13 cellular contexts compared by ENCODE assay signal in genomic region chr7:112497481-112497880, GRCh38. TPM values are rescaled to one million over a fixed set of nuclear protein-coding genes. Genes with fewer than 3 reads are reported as not detected.
DNase-seq lines count a peak whose midpoint lies in the region; ATAC-seq lines count a peak whose summit lies in the region.
"Had no signal": no experiment of that assay in that cellular context is flagged by ENCODE, and none has a peak within 500 bp of the region (broad histone marks: within the 10 kb centered on the region; RNA-seq: fewer than 3 reads in every experiment).

No MANE protein-coding gene starts in this region.

- H4K8ac ChIP-seq in neuronal stem cell (ENCODE audit: low read depth, low read length): no peak overlapping the region

- H3K4me3 ChIP-seq in neuronal stem cell (ENCODE audit: low read length in 2 of 2): no peak overlapping the region
- H3K4me3 ChIP-seq: BLaER1 treated with 17β-estradiol and CSF1 and Interleukin-3, amounts not matched to agents 10 nM and 100 nM; GM23248 had no signal

- H4K91ac ChIP-seq in neuronal stem cell (ENCODE audit: low read depth, low read length, poor library complexity): no peak overlapping the region

- DNase-seq in neuronal stem cell (ENCODE audit: low spot score) (no peak), NCI-H1417 (lab: John Stamatoyannopoulos, UW) (no peak), NCI-H2029 (lab: John Stamatoyannopoulos, UW) (no peak), SW480 (ENCODE audit: low spot score) (no peak)
- DNase-seq: GDM1, GM23248, NCI-H1417 treated with DMSO at 0.1 percent for 48 hours, SHP77 treated with DMSO at 0.1 percent for 48 hours had no signal

- H3K4ac ChIP-seq in neuronal stem cell (ENCODE audit: low read length): no peak overlapping the region

- H3K9ac ChIP-seq in neuronal stem cell (ENCODE audit: low read depth, low read length, poor library complexity): no peak overlapping the region
- H3K9ac ChIP-seq: BLaER1 treated with 17β-estradiol and CSF1 and Interleukin-3, amounts not matched to agents 10 nM and 100 nM; GM23248 had no signal

- H3K18ac ChIP-seq in neuronal stem cell (ENCODE audit: low read length): no peak overlapping the region

- H3K79me1 ChIP-seq in neuronal stem cell (ENCODE audit: low read depth, low read length): no peaks in the 10 kb centered on the region

- H3K4me2 ChIP-seq in neuronal stem cell (ENCODE audit: insufficient read depth, low read length, poor library complexity, severe bottlenecking): no peak overlapping the region

- H3K14ac ChIP-seq in neuronal stem cell (ENCODE audit: low read length): no peak overlapping the region

- ATAC-seq in GM19324 (IDR thresholded peaks at IDR 0.05; ENCODE audit: low FRiP score, unreplicated experiment) (peak; percentile 72), GM21825 (IDR thresholded peaks at IDR 0.05; ENCODE audit: unreplicated experiment) (peak; percentile 83), HG03432 (IDR thresholded peaks at IDR 0.05; ENCODE audit: unreplicated experiment) (peak; percentile 83)

- no peak overlapping the region for H3K23ac ChIP-seq in neuronal stem cell (ENCODE audit: low read depth, low read length, poor library complexity)

- H2BK12ac ChIP-seq in neuronal stem cell (ENCODE audit: low read length): no peak overlapping the region

- H2BK15ac ChIP-seq in neuronal stem cell (ENCODE audit: low read length): no peak overlapping the region

- no peak overlapping the region for H2AK5ac ChIP-seq in neuronal stem cell (ENCODE audit: low read depth, low read length)

- H3K27ac ChIP-seq in neuronal stem cell (replicated peaks; ENCODE audit: low read length): no peak overlapping the region
- H3K27ac ChIP-seq: BLaER1 treated with 17β-estradiol and CSF1 and Interleukin-3, amounts not matched to agents 10 nM and 100 nM; GM23248; VCaP had no signal

- no peaks in the 10 kb centered on the region for H3K9me3 ChIP-seq in neuronal stem cell (replicated peaks in 1 of 2; ENCODE audit: control insufficient read depth in 2 of 2, insufficient read depth in 1 of 2, low read depth in 1 of 2, low read length in 2 of 2)
- H3K9me3 ChIP-seq: BLaER1 treated with 17β-estradiol and CSF1 and Interleukin-3, amounts not matched to agents 10 nM and 100 nM had no signal

- peaks cover 4% of the 10 kb centered on the region in 2 donors for H3K4me1 ChIP-seq in neuronal stem cell (ENCODE audit: control insufficient read depth in 2 of 2, insufficient read depth in 1 of 2, low read depth in 1 of 2, low read length in 2 of 2)

- peak overlapping the region; percentile 24 for H2AFZ ChIP-seq in neuronal stem cell (ENCODE audit: low read length)
- H2AFZ ChIP-seq: GM23248 had no signal

- H3K36me3 ChIP-seq in neuronal stem cell (replicated peaks in 1 of 2; ENCODE audit: control insufficient read depth in 2 of 2, insufficient read depth in 2 of 2, low read length in 2 of 2): no peaks in the 10 kb centered on the region
- H3K36me3 ChIP-seq: BLaER1 treated with 17β-estradiol and CSF1 and Interleukin-3, amounts not matched to agents 10 nM and 100 nM had no signal

- H2BK120ac ChIP-seq in neuronal stem cell (ENCODE audit: low read depth, low read length): no peak overlapping the region

- WGBS in neuronal stem cell (ENCODE audit: extremely low coverage in 2 of 2, insufficient read length in 2 of 2, insufficient replicate concordance in 1 of 2), 2 donors: no CpG with 5 or more reads among the region's 2 CpGs

- H2BK5ac ChIP-seq in neuronal stem cell (ENCODE audit: low read length): no peak overlapping the region

- H3K27me3 ChIP-seq in neuronal stem cell (ENCODE audit: control insufficient read depth in 3 of 3, insufficient read depth in 3 of 3, low read depth in 1 of 3, low read length in 3 of 3): peaks cover 0 to 9% (median 0%) of the 10 kb centered on the region in 3 experiments
- H3K27me3 ChIP-seq: BLaER1 treated with 17β-estradiol and CSF1 and Interleukin-3, amounts not matched to agents 10 nM and 100 nM had no signal

RNA-seq across cellular contexts. Expression of gene LSMEM1, which starts 16.7 kb away (rescaled TPM):
- polyA plus RNA-seq in neuronal stem cell (2013, experiment 1 of 2): 0.67 TPM
- polyA plus RNA-seq in neuronal stem cell (2013, experiment 2 of 2): 0.53 TPM

RNA-seq across cellular contexts. Expression of gene IFRD1, which starts 47.2 kb away (rescaled TPM):
- polyA plus RNA-seq in neuronal stem cell (2013, experiment 1 of 2): 38.9 TPM
- 38.4 TPM for polyA plus RNA-seq in neuronal stem cell (2013, experiment 2 of 2)
